Comparison of ENCODE assay signal across 9 cellular contexts in the genomic region with DNA sequence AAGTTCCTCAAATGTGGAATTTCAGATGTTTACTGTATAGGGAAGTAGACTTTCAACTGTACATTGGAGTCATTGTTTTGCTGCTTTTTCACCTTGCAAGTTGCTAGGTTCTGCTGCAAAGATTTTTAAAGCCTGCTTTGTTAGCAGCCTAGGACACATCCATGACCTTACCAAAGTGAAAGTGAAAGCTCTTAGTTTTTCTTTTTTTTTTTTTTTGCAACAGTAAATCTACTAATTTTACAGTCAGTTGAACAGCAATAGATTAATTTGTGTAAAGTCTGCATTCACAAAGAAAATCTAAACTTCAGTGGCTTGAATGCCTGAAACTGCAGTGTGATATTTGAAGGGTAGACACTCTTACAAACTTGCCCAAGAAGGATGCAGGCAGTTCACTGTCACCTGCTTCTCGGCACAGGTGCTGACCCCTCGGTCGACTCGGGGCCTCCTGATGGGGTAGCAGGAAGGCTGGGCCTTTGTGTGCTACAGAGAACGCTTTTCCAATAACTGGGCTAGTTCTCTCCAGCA. TPM values are rescaled to one million over a fixed set of nuclear protein-coding genes. Genes with fewer than 3 reads are reported as not detected.
DNase-seq lines count a peak whose midpoint lies in the region; ATAC-seq and TF ChIP-seq lines count a peak whose summit lies in the region.
"Had no signal": no experiment of that assay in that cellular context is flagged by ENCODE, and none has a peak within 500 bp of the region (broad histone marks: within the 10 kb centered on the region; RNA-seq: fewer than 3 reads in every experiment).

No MANE protein-coding gene starts in this region.

- peak overlapping the region in 10 of 12 donors; percentile 2 to 51 (median 30) for H3K27ac ChIP-seq in heart left ventricle
- H3K27ac ChIP-seq: cardiac muscle cell had no signal

- POLR2A ChIA-PET in activated CD4-positive, alpha-beta memory T cell treated with anti-CD3 and anti-CD28 coated beads, Interleukin-2, amount 10 ng/mL, durations not matched to agents 7 days and 5 days (lab: Charles Lee): interaction anchor here (1.1 to 10.9 kb wide), 5 partner anchors 10 to 165 kb away, joined by 3 to 351 read pairs (median 4); partner anchors contain the start of genes GTF3A and LNX2

- DNase-seq in heart left ventricle (no peak), Right ventricle myocardium inferior (ENCODE audit: missing footprints) (no peak), kidney epithelial cell (ENCODE audit: low read depth) (no peak), type B pancreatic cell (ENCODE audit: extremely low spot score, unreplicated experiment) (no peak), cerebellar cortex (ENCODE audit: low spot score) (no peak), NCI-H446 (lab: John Stamatoyannopoulos, UW) (no peak)
- DNase-seq in activated CD4-positive, alpha-beta memory T cell treated with anti-CD3 and anti-CD28 coated beads, Interleukin-2, amount 10 ng/mL, durations not matched to agents 7 days and 5 days: peak; percentile 31

- H3K4me1 Mint-ChIP-seq in activated CD4-positive, alpha-beta memory T cell treated with anti-CD3 and anti-CD28 coated beads, Interleukin-2, amount 10 ng/mL, durations not matched to agents 7 days and 5 days: peaks cover 32% of the 10 kb centered on the region
- no peaks in the 10 kb centered on the region for H3K4me1 Mint-ChIP-seq in type B pancreatic cell (ENCODE audit: unreplicated experiment)

- ATAC-seq in heart left ventricle (no peak), Right ventricle myocardium inferior (no peak), GM18870 (IDR thresholded peaks at IDR 0.05; ENCODE audit: unreplicated experiment) (no peak)

- no peaks in the 10 kb centered on the region for H3K9me3 ChIP-seq in heart left ventricle

- H3K27me3 Mint-ChIP-seq in activated CD4-positive, alpha-beta memory T cell treated with anti-CD3 and anti-CD28 coated beads, Interleukin-2, amount 10 ng/mL, durations not matched to agents 7 days and 5 days: peaks cover 2% of the 10 kb centered on the region
- peaks cover 15% of the 10 kb centered on the region for H3K27me3 Mint-ChIP-seq in type B pancreatic cell

- H3K27me3 ChIP-seq in heart left ventricle (no peaks in the 10 kb centered on the region), kidney epithelial cell (ENCODE audit: control insufficient read depth, insufficient read depth, low read length) (no peaks in the 10 kb centered on the region)

- H3K4me1 ChIP-seq in heart left ventricle: peaks cover 0 to 18% (median 7%) of the 10 kb centered on the region in 12 donors

- H3K27ac Mint-ChIP-seq in activated CD4-positive, alpha-beta memory T cell treated with anti-CD3 and anti-CD28 coated beads, Interleukin-2, amount 10 ng/mL, durations not matched to agents 7 days and 5 days: peak overlapping the region; percentile 93
- H3K27ac Mint-ChIP-seq in type B pancreatic cell: no peak overlapping the region

- intact Hi-C loops in heart left ventricle (cut with DNase I) (loop anchor here in 1 of 10 donors (10.0 kb wide), 1 partner anchor 169 kb away; the partner anchor contains the start of genes LNX2 and POLR1D), Right ventricle myocardium inferior (cut with DNase I) (loop anchor here (10.0 kb wide), 1 partner anchor 679 kb away; the partner anchor contains the start of gene PAN3)

- H3K36me3 Mint-ChIP-seq in activated CD4-positive, alpha-beta memory T cell treated with anti-CD3 and anti-CD28 coated beads, Interleukin-2, amount 10 ng/mL, durations not matched to agents 7 days and 5 days (ENCODE audit: low read depth): peaks cover 3% of the 10 kb centered on the region
- no peaks in the 10 kb centered on the region for H3K36me3 Mint-ChIP-seq in type B pancreatic cell

- 24 to 31% (median 27%) methylated on average over 5 of the region's 5 CpGs for WGBS in heart left ventricle, 4 donors

- no peak for TF ChIP-seq POLR2A in heart left ventricle (IDR thresholded peaks at IDR 0.05)

- TF ChIP-seq CTCF in heart left ventricle (IDR thresholded peaks at IDR 0.05) (no peak), kidney epithelial cell (IDR thresholded peaks at IDR 0.05; ENCODE audit: insufficient read depth, low read length, poor library complexity, severe bottlenecking) (no peak), type B pancreatic cell (conservative IDR thresholded peaks at IDR 0.05) (no peak)

- peak overlapping the region; percentile 83 for H3K4me3 Mint-ChIP-seq in activated CD4-positive, alpha-beta memory T cell treated with anti-CD3 and anti-CD28 coated beads, Interleukin-2, amount 10 ng/mL, durations not matched to agents 7 days and 5 days
- H3K4me3 Mint-ChIP-seq in type B pancreatic cell: peak overlapping the region; percentile 42

- no peaks in the 10 kb centered on the region for H3K36me3 ChIP-seq in heart left ventricle
- H3K36me3 ChIP-seq in kidney epithelial cell (ENCODE audit: control insufficient read depth, insufficient read depth, low read length): no peaks in the 10 kb centered on the region
- H3K36me3 ChIP-seq: cardiac muscle cell had no signal

- no peaks in the 10 kb centered on the region for H3K9me3 Mint-ChIP-seq in activated CD4-positive, alpha-beta memory T cell treated with anti-CD3 and anti-CD28 coated beads, Interleukin-2, amount 10 ng/mL, durations not matched to agents 7 days and 5 days
- H3K9me3 Mint-ChIP-seq in type B pancreatic cell: no peaks in the 10 kb centered on the region

- H3K4me3 ChIP-seq in heart left ventricle (peak overlapping the region in 10 of 12 donors; percentile 26 to 52 (median 32)), kidney epithelial cell (ENCODE audit: low read depth, low read length) (peak overlapping the region; percentile 6)
- H3K4me3 ChIP-seq: cardiac muscle cell had no signal

- CTCF ChIA-PET in activated CD4-positive, alpha-beta memory T cell treated with anti-CD3 and anti-CD28 coated beads, Interleukin-2, amount 10 ng/mL, durations not matched to agents 7 days and 5 days (lab: Charles Lee): interaction anchor here (1.1 to 2.9 kb wide), 3 partner anchors 29 to 371 kb away, joined by 3 to 14 read pairs (median 5); partner anchors contain the start of gene LNX2

RNA-seq across cellular contexts. Expression of gene MTIF3, which starts 5.0 kb away (rescaled TPM):
- total RNA-seq in heart left ventricle: 100 to 1,000 TPM; 101 to 252 (median 123) TPM
- polyA plus RNA-seq in heart left ventricle: 100 to 1,000 TPM; 136 to 257 TPM
- total RNA-seq in Right ventricle myocardium inferior: 185 TPM
- 10 to 100 TPM; 61.6 to 61.8 TPM for total RNA-seq in activated CD4-positive, alpha-beta memory T cell treated with anti-CD3 and anti-CD28 coated beads, Interleukin-2, amount 10 ng/mL, durations not matched to agents 7 days and 5 days
- total RNA-seq in kidney epithelial cell: 44.8 and 105 TPM in 2 replicates
- 39.7 and 42.2 TPM in 2 replicates for total RNA-seq in type B pancreatic cell (ENCODE audit: low replicate concordance)

RNA-seq across cellular contexts. Expression of gene GTF3A, which starts 31.0 kb away (rescaled TPM):
- total RNA-seq in heart left ventricle (100 to 1,000 TPM; 138 to 387 (median 181) TPM), Right ventricle myocardium inferior (235 TPM), kidney epithelial cell (177 and 206 TPM in 2 replicates), type B pancreatic cell (ENCODE audit: low replicate concordance) (68.0 and 69.0 TPM in 2 replicates)
- polyA plus RNA-seq in heart left ventricle: 100 to 1,000 TPM; 233 to 593 TPM
- total RNA-seq in activated CD4-positive, alpha-beta memory T cell treated with anti-CD3 and anti-CD28 coated beads, Interleukin-2, amount 10 ng/mL, durations not matched to agents 7 days and 5 days: 100 to 1,000 TPM; 187 to 189 TPM
